18 cellular contexts compared by ENCODE assay signal in the genomic region with DNA sequence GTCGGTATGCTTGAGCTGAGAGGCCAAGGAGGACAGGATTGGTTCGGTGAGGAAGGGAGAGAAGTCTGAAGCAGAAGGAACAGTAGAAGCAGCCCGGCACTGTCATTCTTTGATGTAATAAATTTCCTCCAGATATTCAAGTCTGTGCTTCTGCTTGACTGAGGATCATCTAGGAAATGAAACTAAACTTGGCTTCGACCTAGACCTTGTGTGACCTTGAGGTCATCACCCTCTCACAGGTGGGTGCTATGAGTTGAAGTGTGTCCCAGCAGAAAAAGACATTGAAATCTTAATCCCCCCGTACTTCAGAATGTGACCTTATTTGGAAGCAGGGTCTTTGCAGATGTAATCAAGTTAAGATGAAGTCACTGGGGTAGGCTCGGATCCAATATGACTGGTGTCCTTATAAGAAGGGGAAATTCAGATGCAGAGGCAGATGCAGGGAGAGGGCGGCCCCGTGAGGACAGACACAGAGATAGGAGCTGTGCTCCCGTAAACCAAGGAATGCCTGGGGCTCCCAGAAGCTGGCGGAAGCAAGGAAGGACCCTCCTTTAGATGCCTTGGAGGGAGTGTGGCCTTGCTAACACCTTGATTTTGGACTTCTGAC. TPM values are rescaled to one million over a fixed set of nuclear protein-coding genes. Genes with fewer than 3 reads are reported as not detected.
A peak's percentile ranks its signal among the peaks of the same experiment; 100 is the strongest.
DNase-seq lines count a peak whose midpoint lies in the region; ATAC-seq and TF ChIP-seq lines count a peak whose summit lies in the region.
"Had no signal": no experiment of that assay in that cellular context is flagged by ENCODE, and none has a peak within 500 bp of the region (broad histone marks: within the 10 kb centered on the region; RNA-seq: fewer than 3 reads in every experiment).

No MANE protein-coding gene starts in this region.

- no peak overlapping the region for H3K4me2 ChIP-seq in parathyroid adenoma (ENCODE audit: low read length)
- H3K4me2 ChIP-seq in GM23248 (ENCODE audit: unreplicated experiment) = no peak overlapping the region

- H3K4me3 Mint-ChIP-seq in IgD-negative memory B cell = peak overlapping the region in 2 of 4 donors; percentile 69 to 84
- H3K4me3 Mint-ChIP-seq in activated naive CD8-positive, alpha-beta T cell treated with anti-CD3 and anti-CD28 coated beads, Interleukin-2, amount 10 ng/mL, durations not matched to agents 7 days and 5 days = no peak overlapping the region
- H3K4me3 Mint-ChIP-seq: naive thymus-derived CD4-positive, alpha-beta T cell; T-helper 2 cell treated with Interferon-gamma antibody and Interleukin-4, amounts not matched to agents 5 μg/mL and 100 μg/mL, for 36 hours had no signal

- H3K36me3 ChIP-seq in parathyroid adenoma (ENCODE audit: control insufficient read depth, insufficient read depth, low read length) (no peaks in the 10 kb centered on the region), BE2C (peaks cover 22% of the 10 kb centered on the region; the same call in 1 of the 2 replicates), GM23248 (ENCODE audit: low read depth) (no peaks in the 10 kb centered on the region)
- H3K36me3 ChIP-seq: tibial artery had no signal

- peak overlapping the region; percentile 42 to 93 (median 79) for H3K27ac Mint-ChIP-seq in IgD-negative memory B cell
- H3K27ac Mint-ChIP-seq in activated naive CD8-positive, alpha-beta T cell treated with anti-CD3 and anti-CD28 coated beads, Interleukin-2, amount 10 ng/mL, durations not matched to agents 7 days and 5 days = peak overlapping the region; percentile 64
- H3K27ac Mint-ChIP-seq: naive thymus-derived CD4-positive, alpha-beta T cell; T-helper 2 cell treated with Interferon-gamma antibody and Interleukin-4, amounts not matched to agents 5 μg/mL and 100 μg/mL, for 36 hours had no signal

- DNase-seq in GM10266 (ENCODE audit: extremely low spot score) (no peak), BE2C (no peak), cardiac septum (ENCODE audit: low spot score) (no peak), GM23248 (no peak)
- no peak for DNase-seq in activated naive CD8-positive, alpha-beta T cell treated with anti-CD3 and anti-CD28 coated beads, Interleukin-2, amount 10 ng/mL, durations not matched to agents 7 days and 5 days
- DNase-seq: activated CD4-positive, alpha-beta T cell treated with anti-CD3 and anti-CD28 coated beads, Interleukin-2, amount 50 U/mL, for 48 hours; activated effector memory CD4-positive, alpha-beta T cell treated with Interleukin-2 at 50 U/mL for 16 hours; dermis blood vessel endothelial cell; KG1; left cardiac atrium; naive thymus-derived CD4-positive, alpha-beta T cell; NCI-H187; NCI-H748 treated with DMSO at 0.1 percent for 48 hours; tibial artery had no signal

- ATAC-seq in activated naive CD8-positive, alpha-beta T cell treated with anti-CD3 and anti-CD28 coated beads, Interleukin-2, amount 10 ng/mL, durations not matched to agents 7 days and 5 days (ENCODE audit: low read depth) = no peak
- no peak for ATAC-seq in GM18517 (IDR thresholded peaks at IDR 0.05; ENCODE audit: unreplicated experiment)
- ATAC-seq: left cardiac atrium had no signal

- in situ Hi-C loops in GM23248 (cut with MboI) = no loop called here

- H3K36me3 Mint-ChIP-seq in IgD-negative memory B cell = no peaks in the 10 kb centered on the region
- peaks cover 2% of the 10 kb centered on the region for H3K36me3 Mint-ChIP-seq in activated naive CD8-positive, alpha-beta T cell treated with anti-CD3 and anti-CD28 coated beads, Interleukin-2, amount 10 ng/mL, durations not matched to agents 7 days and 5 days

- H3K9ac ChIP-seq in parathyroid adenoma (no peak overlapping the region), GM23248 (no peak overlapping the region)

- peak; percentile 4 for TF ChIP-seq CTCF in GM10266 (IDR thresholded peaks at IDR 0.05; ENCODE audit: control insufficient read depth, insufficient read depth, low read depth, missing control alignments)
- TF ChIP-seq CTCF in parathyroid adenoma (IDR thresholded peaks at IDR 0.05) = peak; percentile 58
- TF ChIP-seq CTCF in BE2C (IDR thresholded peaks at IDR 0.05; ENCODE audit: low read depth, low read length) = no peak

- H3K27ac ChIP-seq in parathyroid adenoma (peak overlapping the region; percentile 17), GM23248 (no peak overlapping the region)
- H3K27ac ChIP-seq: tibial artery had no signal

- peaks cover 41 to 51% (median 45%) of the 10 kb centered on the region in 3 donors for H3K4me1 Mint-ChIP-seq in IgD-negative memory B cell
- peaks cover 11% of the 10 kb centered on the region for H3K4me1 Mint-ChIP-seq in activated naive CD8-positive, alpha-beta T cell treated with anti-CD3 and anti-CD28 coated beads, Interleukin-2, amount 10 ng/mL, durations not matched to agents 7 days and 5 days

- H3K27me3 ChIP-seq in parathyroid adenoma (ENCODE audit: control insufficient read depth, insufficient read depth, low read length) (no peaks in the 10 kb centered on the region), BE2C (no peaks in the 10 kb centered on the region), GM23248 (replicated peaks; ENCODE audit: insufficient read depth) (no peaks in the 10 kb centered on the region)
- H3K27me3 ChIP-seq: tibial artery had no signal

- H3F3A ChIP-seq in GM23248 (ENCODE audit: insufficient read depth) = peaks cover 21% of the 10 kb centered on the region

- WGBS in GM23248 (ENCODE audit: low coverage in 1 of 2, low lambda C conversion rate in 2 of 2, missing lambda C conversion rate in 2 of 2), 2 experiments = 93 to 94% methylated on average over 9 to 10 of the region's 10 CpGs

- POLR2A ChIA-PET in activated naive CD8-positive, alpha-beta T cell treated with anti-CD3 and anti-CD28 coated beads, Interleukin-2, amount 10 ng/mL, durations not matched to agents 7 days and 5 days (lab: Charles Lee) = no interaction called here

- H2AFZ ChIP-seq in parathyroid adenoma = no peak overlapping the region
- H2AFZ ChIP-seq in GM23248 = no peak overlapping the region

- H3K9me2 ChIP-seq in GM23248 (ENCODE audit: insufficient read depth) = no peaks in the 10 kb centered on the region

- H3K79me2 ChIP-seq in parathyroid adenoma = peaks cover 69% of the 10 kb centered on the region
- peaks cover 86% of the 10 kb centered on the region for H3K79me2 ChIP-seq in GM23248 (ENCODE audit: insufficient read depth)

- no peaks in the 10 kb centered on the region for H3K9me3 Mint-ChIP-seq in IgD-negative memory B cell
- no peaks in the 10 kb centered on the region for H3K9me3 Mint-ChIP-seq in activated naive CD8-positive, alpha-beta T cell treated with anti-CD3 and anti-CD28 coated beads, Interleukin-2, amount 10 ng/mL, durations not matched to agents 7 days and 5 days
- H3K9me3 Mint-ChIP-seq: naive thymus-derived CD4-positive, alpha-beta T cell; T-helper 2 cell treated with Interferon-gamma antibody and Interleukin-4, amounts not matched to agents 5 μg/mL and 100 μg/mL, for 36 hours had no signal

- no peaks in the 10 kb centered on the region for H3K27me3 Mint-ChIP-seq in IgD-negative memory B cell
- H3K27me3 Mint-ChIP-seq in activated naive CD8-positive, alpha-beta T cell treated with anti-CD3 and anti-CD28 coated beads, Interleukin-2, amount 10 ng/mL, durations not matched to agents 7 days and 5 days = peaks cover 2% of the 10 kb centered on the region
- H3K27me3 Mint-ChIP-seq: naive thymus-derived CD4-positive, alpha-beta T cell had no signal

- H4K20me1 ChIP-seq in GM23248 (ENCODE audit: insufficient read depth) = no peaks in the 10 kb centered on the region

- H3K9me3 ChIP-seq in parathyroid adenoma (ENCODE audit: control insufficient read depth, low read length) (no peaks in the 10 kb centered on the region), BE2C (no peaks in the 10 kb centered on the region), GM23248 (ENCODE audit: low read depth) (no peaks in the 10 kb centered on the region)
- H3K9me3 ChIP-seq: tibial artery had no signal

- H3K4me1 ChIP-seq in parathyroid adenoma = peaks cover 25% of the 10 kb centered on the region
- H3K4me1 ChIP-seq in BE2C = peaks cover 35% of the 10 kb centered on the region
- H3K4me1 ChIP-seq in GM23248 (ENCODE audit: insufficient read depth) = peaks cover 31% of the 10 kb centered on the region

- H3K4me3 ChIP-seq in parathyroid adenoma (ENCODE audit: low read depth, low read length) (no peak overlapping the region), BE2C (ENCODE audit: low read depth, low read length) (no peak overlapping the region), GM23248 (no peak overlapping the region)
- H3K4me3 ChIP-seq: tibial artery had no signal

- intact Hi-C loops in cardiac septum (cut with DNase I) = no loop called here

RNA-seq across cellular contexts. Expression of a gene that starts 49.0 kb away (rescaled TPM):
- polyA plus RNA-seq in IgD-negative memory B cell = 12.7 TPM
- total RNA-seq in activated naive CD8-positive, alpha-beta T cell treated with anti-CD3 and anti-CD28 coated beads, Interleukin-2, amount 10 ng/mL, durations not matched to agents 7 days and 5 days = 10 to 100 TPM; 18.4 to 20.5 TPM
- polyA plus RNA-seq in BE2C (2012; ENCODE audit: insufficient read depth, insufficient read length, low read depth) = 34.0 TPM
- total RNA-seq in cardiac septum = 20.3 TPM
- 5.9 and 15.7 TPM in 2 replicates for total RNA-seq in GM23248 (2014; rRNA removed; shearing (Covaris generic))
- 7.0 TPM in 2 replicates for polyA plus RNA-seq in GM23248 (2016; fragmentation: Nextera tagmentation; extraction: Ambion mirVana)
